ENCODE assay signal across 16 cellular contexts in genomic region chr11:76794371-76795284, GRCh38. TPM values are rescaled to one million over a fixed set of nuclear protein-coding genes. Genes with fewer than 3 reads are reported as not detected.
DNase-seq lines count a peak whose midpoint lies in the region; ATAC-seq and TF ChIP-seq lines count a peak whose summit lies in the region.
"Had no signal": no experiment of that assay in that cellular context is flagged by ENCODE, and none has a peak within 500 bp of the region (broad histone marks: within the 10 kb centered on the region; RNA-seq: fewer than 3 reads in every experiment).

No MANE protein-coding gene starts in this region.

- H3K27ac Mint-ChIP-seq in activated CD8-positive, alpha-beta T cell treated with anti-CD3 and anti-CD28 coated beads, Interleukin-2, amount 10 ng/mL, durations not matched to agents 7 days and 5 days = peak overlapping the region; percentile 5
- no peak overlapping the region for H3K27ac Mint-ChIP-seq in activated CD8-positive, alpha-beta T cell treated with anti-CD3 and anti-CD28 coated beads for 36 hours
- H3K27ac Mint-ChIP-seq in brain = peak overlapping the region in 4 of 5 experiments; percentile 57 to 84 (median 76)
- H3K27ac Mint-ChIP-seq in nephron progenitor cell = no peak overlapping the region
- H3K27ac Mint-ChIP-seq: CD4-positive, alpha-beta memory T cell; IgD-negative memory B cell had no signal

- no peak for ATAC-seq in activated CD8-positive, alpha-beta T cell treated with anti-CD3 and anti-CD28 coated beads, Interleukin-2, amount 10 ng/mL, durations not matched to agents 7 days and 5 days
- no peak for ATAC-seq in activated CD8-positive, alpha-beta T cell treated with anti-CD3 and anti-CD28 coated beads for 36 hours
- no peak for ATAC-seq in GM18868 (IDR thresholded peaks at IDR 0.05; ENCODE audit: unreplicated experiment)
- no peak for ATAC-seq in HG02588 (IDR thresholded peaks at IDR 0.05; ENCODE audit: unreplicated experiment)

- no peaks in the 10 kb centered on the region for H3K9me3 Mint-ChIP-seq in activated CD8-positive, alpha-beta T cell treated with anti-CD3 and anti-CD28 coated beads, Interleukin-2, amount 10 ng/mL, durations not matched to agents 7 days and 5 days (ENCODE audit: insufficient read depth)
- no peaks in the 10 kb centered on the region for H3K9me3 Mint-ChIP-seq in activated CD8-positive, alpha-beta T cell treated with anti-CD3 and anti-CD28 coated beads for 36 hours
- H3K9me3 Mint-ChIP-seq in brain (peaks cover 10 to 26% (median 12%) of the 10 kb centered on the region in 5 experiments), nephron progenitor cell (peaks cover 32% of the 10 kb centered on the region)
- H3K9me3 Mint-ChIP-seq: CD4-positive, alpha-beta memory T cell had no signal

- no peak for DNase-seq in activated CD8-positive, alpha-beta T cell treated with anti-CD3 and anti-CD28 coated beads, Interleukin-2, amount 10 ng/mL, durations not matched to agents 7 days and 5 days
- no peak for DNase-seq in activated CD8-positive, alpha-beta T cell treated with anti-CD3 and anti-CD28 coated beads for 36 hours
- DNase-seq in nephron progenitor cell (no peak), tibial artery (no peak), pons (ENCODE audit: low spot score) (no peak)
- DNase-seq: 8988T; activated gamma-delta T cell; CD4-positive, alpha-beta memory T cell; DND-41; kidney glomerular epithelial cell; NCI-H2107; NCI-H82 had no signal

- no peaks in the 10 kb centered on the region for H3K9me3 ChIP-seq in tibial artery

- H3K4me3 Mint-ChIP-seq in activated CD8-positive, alpha-beta T cell treated with anti-CD3 and anti-CD28 coated beads, Interleukin-2, amount 10 ng/mL, durations not matched to agents 7 days and 5 days = no peak overlapping the region
- H3K4me3 Mint-ChIP-seq in activated CD8-positive, alpha-beta T cell treated with anti-CD3 and anti-CD28 coated beads for 36 hours = no peak overlapping the region
- peak overlapping the region in 1 of 5 experiments; percentile 55 for H3K4me3 Mint-ChIP-seq in brain
- H3K4me3 Mint-ChIP-seq in nephron progenitor cell = peak overlapping the region; percentile 28
- H3K4me3 Mint-ChIP-seq: CD4-positive, alpha-beta memory T cell; IgD-negative memory B cell had no signal

- peak overlapping the region; percentile 5 to 28 for H3K27ac ChIP-seq in tibial artery

- no peaks in the 10 kb centered on the region for H3K36me3 Mint-ChIP-seq in activated CD8-positive, alpha-beta T cell treated with anti-CD3 and anti-CD28 coated beads, Interleukin-2, amount 10 ng/mL, durations not matched to agents 7 days and 5 days (ENCODE audit: low read depth)
- H3K36me3 Mint-ChIP-seq in activated CD8-positive, alpha-beta T cell treated with anti-CD3 and anti-CD28 coated beads for 36 hours (ENCODE audit: low read depth) = no peaks in the 10 kb centered on the region
- H3K36me3 Mint-ChIP-seq in brain (peaks cover 53% of the 10 kb centered on the region), nephron progenitor cell (ENCODE audit: low read depth) (peaks cover 39% of the 10 kb centered on the region)
- H3K36me3 Mint-ChIP-seq: CD4-positive, alpha-beta memory T cell; IgD-negative memory B cell had no signal

- peaks cover 13% of the 10 kb centered on the region for H3K4me1 Mint-ChIP-seq in activated CD8-positive, alpha-beta T cell treated with anti-CD3 and anti-CD28 coated beads, Interleukin-2, amount 10 ng/mL, durations not matched to agents 7 days and 5 days (ENCODE audit: low read depth)
- H3K4me1 Mint-ChIP-seq in activated CD8-positive, alpha-beta T cell treated with anti-CD3 and anti-CD28 coated beads for 36 hours (ENCODE audit: low read depth) = peaks cover 18% of the 10 kb centered on the region
- H3K4me1 Mint-ChIP-seq in brain (peaks cover 51% of the 10 kb centered on the region), nephron progenitor cell (peaks cover 65% of the 10 kb centered on the region)

- CTCF ChIA-PET in activated CD8-positive, alpha-beta T cell treated with anti-CD3 and anti-CD28 coated beads, Interleukin-2, amount 10 ng/mL, durations not matched to agents 7 days and 5 days (lab: Charles Lee) = no interaction called here
- CTCF ChIA-PET in activated CD8-positive, alpha-beta T cell treated with anti-CD3 and anti-CD28 coated beads for 36 hours (lab: Charles Lee) = no interaction called here

- no peak overlapping the region for H3K4me3 ChIP-seq in tibial artery

- intact Hi-C loops in activated CD8-positive, alpha-beta T cell treated with anti-CD3 and anti-CD28 coated beads for 36 hours (cut with micrococcal nuclease) = no loop called here
- intact Hi-C loops in tibial artery (cut with DNase I; ENCODE audit: low total_unique reads) = no loop called here

- H3K27me3 Mint-ChIP-seq in activated CD8-positive, alpha-beta T cell treated with anti-CD3 and anti-CD28 coated beads, Interleukin-2, amount 10 ng/mL, durations not matched to agents 7 days and 5 days (ENCODE audit: low read depth) = peaks cover 8% of the 10 kb centered on the region
- H3K27me3 Mint-ChIP-seq in activated CD8-positive, alpha-beta T cell treated with anti-CD3 and anti-CD28 coated beads for 36 hours = no peaks in the 10 kb centered on the region
- H3K27me3 Mint-ChIP-seq in brain = no peaks in the 10 kb centered on the region
- no peaks in the 10 kb centered on the region for H3K27me3 Mint-ChIP-seq in nephron progenitor cell (ENCODE audit: low read depth, poor library complexity)

- peaks cover 10 to 31% (median 18%) of the 10 kb centered on the region in 3 donors for H3K36me3 ChIP-seq in tibial artery

- H3K27me3 ChIP-seq in tibial artery = no peaks in the 10 kb centered on the region

- no peak for TF ChIP-seq CTCF in activated CD8-positive, alpha-beta T cell treated with anti-CD3 and anti-CD28 coated beads for 36 hours (IDR thresholded peaks at IDR 0.05)
- TF ChIP-seq CTCF in brain (conservative IDR thresholded peaks at IDR 0.05) (no peak), nephron progenitor cell (IDR thresholded peaks at IDR 0.05) (no peak), tibial artery (IDR thresholded peaks at IDR 0.05) (no peak)

- peaks cover 0 to 54% (median 16%) of the 10 kb centered on the region in 4 donors for H3K4me1 ChIP-seq in tibial artery

- POLR2A ChIA-PET in activated CD8-positive, alpha-beta T cell treated with anti-CD3 and anti-CD28 coated beads, Interleukin-2, amount 10 ng/mL, durations not matched to agents 7 days and 5 days (lab: Charles Lee) = no interaction called here
- POLR2A ChIA-PET in activated CD8-positive, alpha-beta T cell treated with anti-CD3 and anti-CD28 coated beads for 36 hours (lab: Charles Lee) = no interaction called here

RNA-seq across cellular contexts. Expression of gene TSKU, which starts 11.5 kb away (rescaled TPM):
- 1 to 10 TPM; 2.5 TPM for total RNA-seq in activated CD8-positive, alpha-beta T cell treated with anti-CD3 and anti-CD28 coated beads, Interleukin-2, amount 10 ng/mL, durations not matched to agents 7 days and 5 days
- 1 to 10 TPM; 6.5 to 8.4 TPM for total RNA-seq in activated CD8-positive, alpha-beta T cell treated with anti-CD3 and anti-CD28 coated beads for 36 hours
- 3.2 TPM for polyA plus RNA-seq in brain (ENCODE audit: insufficient read depth, low read depth, low replicate concordance)
- total RNA-seq: CD4-positive, alpha-beta memory T cell had no signal
- polyA plus RNA-seq: IgD-negative memory B cell had no signal

Comparison
In these comparisons a context has a peak if more than half of its experiments do, and no peak if none do; other contexts are left out.
1. H3K27ac Mint-ChIP-seq: peak in activated CD8-positive, alpha-beta T cell treated with anti-CD3 and anti-CD28 coated beads, Interleukin-2, amount 10 ng/mL, durations not matched to agents 7 days and 5 days (single experiment) and brain (4 of 5); none in activated CD8-positive, alpha-beta T cell treated with anti-CD3 and anti-CD28 coated beads for 36 hours (single experiment) and nephron progenitor cell (single experiment).